In genomic region chr2:238362611-238363010, GRCh38 we compare ENCODE assay signal across 17 cellular contexts.
"Had no signal": no experiment of that assay in that cellular context is flagged by ENCODE, and none has a peak within 500 bp of the region (broad histone marks: within the 10 kb centered on the region; RNA-seq: fewer than 3 reads in every experiment).

No MANE protein-coding gene starts in this region.

- DNase-seq: dermis blood vessel endothelial cell; esophagus squamous epithelium; foreskin keratinocyte; kidney glomerular epithelial cell; lower lobe of right lung; psoas muscle; small intestine; stimulated activated CD4-positive, alpha-beta T cell treated with anti-CD3 and anti-CD28 coated beads, Interleukin-12 subunit alpha, Interleukin-12 subunit beta, amount 100 ng/mL, for 4 hours; stimulated activated CD4-positive, alpha-beta T cell treated with anti-CD3 and anti-CD28 coated beads, Interleukin-2, amount 100 ng/mL, for 48 hours; stimulated activated naive CD4-positive, alpha-beta T cell treated with Interleukin-2 at 50 U/mL for 16 hours; thyroid gland; upper lobe of left lung; uterus had no signal

- H3K4me1 ChIP-seq: esophagus squamous epithelium, foreskin keratinocyte, lower lobe of right lung, parathyroid adenoma, thyroid gland, uterus had no signal

- H2AFZ ChIP-seq: parathyroid adenoma had no signal

- H3K79me2 ChIP-seq: parathyroid adenoma had no signal

- H3K9ac ChIP-seq: parathyroid adenoma had no signal

- H3K36me3 ChIP-seq: uterus had no signal

- ATAC-seq: foreskin keratinocyte; left lobe of liver; lower lobe of right lung; natural killer cell treated with Interleukin-12 subunit alpha and Interleukin-12 subunit beta and Interleukin-15 and Interleukin-18, amount 100 ng/mL, for 72 hours had no signal

- H3K9me3 ChIP-seq: esophagus squamous epithelium, lower lobe of right lung, psoas muscle, thyroid gland, upper lobe of left lung, uterus had no signal

- H3K27me3 ChIP-seq: esophagus squamous epithelium, foreskin keratinocyte, thyroid gland, upper lobe of left lung, uterus had no signal

- H3K27ac ChIP-seq: esophagus squamous epithelium, foreskin keratinocyte, lower lobe of right lung, parathyroid adenoma, psoas muscle, thyroid gland, upper lobe of left lung, uterus had no signal

- H3K4me3 ChIP-seq: esophagus squamous epithelium, lower lobe of right lung, psoas muscle, thyroid gland, upper lobe of left lung, uterus had no signal

- FAIRE-seq: colon had no signal
